8 cellular contexts compared by ENCODE assay signal in the genomic region with DNA sequence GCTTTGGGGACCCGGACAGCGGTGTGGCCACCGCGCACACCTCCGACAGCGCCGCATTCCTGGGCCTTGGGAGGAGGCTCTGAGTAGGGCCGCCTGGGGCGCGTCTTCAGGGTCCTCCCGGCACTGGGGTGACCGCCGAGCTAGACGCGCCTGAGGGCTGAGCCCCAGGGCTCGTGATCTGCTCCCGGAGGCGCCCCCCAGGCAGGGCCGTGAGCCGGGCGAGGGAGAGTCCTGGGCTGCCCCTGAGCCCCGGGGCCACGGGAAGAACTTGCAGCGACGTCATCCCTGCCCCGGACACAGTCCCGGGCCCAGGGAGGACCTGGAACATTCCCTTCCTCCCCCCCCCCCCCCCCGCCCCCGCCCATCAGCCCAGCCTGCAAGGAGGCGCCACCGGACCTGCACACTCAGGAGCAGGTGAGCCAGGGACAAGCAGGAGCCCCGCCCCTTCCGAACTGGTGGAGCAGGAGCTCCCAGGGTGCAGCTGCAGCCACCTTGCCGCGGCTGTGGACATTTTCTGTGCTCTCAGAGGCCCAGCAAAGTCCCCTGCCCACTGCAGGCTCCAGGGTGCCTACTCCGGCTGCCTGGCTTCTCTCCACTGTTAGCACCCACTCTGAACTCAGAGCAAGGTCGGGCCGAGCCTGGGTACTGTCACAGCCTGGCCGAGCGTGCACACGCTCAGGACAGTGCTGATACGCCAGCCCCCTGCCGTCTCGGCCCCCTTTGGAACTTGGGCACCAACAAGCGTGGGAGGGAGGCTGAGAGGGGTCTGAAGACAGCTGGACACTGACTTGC.
DNase-seq lines count a peak whose midpoint lies in the region; ATAC-seq and TF ChIP-seq lines count a peak whose summit lies in the region.

No MANE protein-coding gene starts in this region.

- H3K27ac Mint-ChIP-seq in memory B cell: no peak overlapping the region

- peaks cover 0 to 32% (median 17%) of the 10 kb centered on the region in 5 donors for H3K36me3 ChIP-seq in subcutaneous abdominal adipose tissue (ENCODE audit: control insufficient read depth in 5 of 5, insufficient read depth in 5 of 5, low read length in 5 of 5)

- peak; percentile 16 for ATAC-seq in memory B cell (ENCODE audit: low read depth)
- ATAC-seq in GM21390 (IDR thresholded peaks at IDR 0.05; ENCODE audit: unreplicated experiment): no peak

- peak; percentile 38 for DNase-seq in GM13976 (ENCODE audit: low spot score)
- DNase-seq in SW 1271 (lab: John Stamatoyannopoulos, UW): peak; percentile 23 to 62
- DNase-seq in epithelial cell of esophagus (ENCODE audit: low read depth): peak; percentile 86
- no peak for DNase-seq in memory B cell (ENCODE audit: low spot score in 2 of 2)
- no peak for DNase-seq in NCI-H1092 treated with DMSO at 0.1 percent for 48 hours (lab: John Stamatoyannopoulos, UW)

- H3K4me3 Mint-ChIP-seq in memory B cell: peak overlapping the region; percentile 87

- H3K4me1 Mint-ChIP-seq in memory B cell: peaks cover 6% of the 10 kb centered on the region

- H3K9me3 Mint-ChIP-seq in memory B cell: no peaks in the 10 kb centered on the region

- H3K4me3 ChIP-seq in epithelial cell of esophagus (ENCODE audit: low read length) (peak overlapping the region; percentile 57), subcutaneous abdominal adipose tissue (ENCODE audit: low read depth in 1 of 5, low read length in 5 of 5) (peak overlapping the region; percentile 63 to 92 (median 83))

- in situ Hi-C loops in GM13976 (cut with MboI; ENCODE audit: low sequenced_read_pairs, unreplicated experiment): no loop called here

- H3K27me3 Mint-ChIP-seq in memory B cell: peaks cover 8% of the 10 kb centered on the region

- no peaks in the 10 kb centered on the region for H3K27me3 ChIP-seq in subcutaneous abdominal adipose tissue (ENCODE audit: control insufficient read depth in 5 of 5, insufficient read depth in 4 of 5, low read length in 5 of 5)

- H3K4me1 ChIP-seq in subcutaneous abdominal adipose tissue (ENCODE audit: control insufficient read depth in 5 of 5, insufficient read depth in 5 of 5, low read length in 5 of 5): peaks cover 0 to 21% (median 15%) of the 10 kb centered on the region in 5 donors

- H3K36me3 Mint-ChIP-seq in memory B cell: no peaks in the 10 kb centered on the region

- no peak for TF ChIP-seq CTCF in 22Rv1 (IDR thresholded peaks at IDR 0.05)
- no peak for TF ChIP-seq CTCF in GM13976 (IDR thresholded peaks at IDR 0.05; ENCODE audit: borderline replicate concordance, control extremely low read depth, extremely low read depth, insufficient read depth, missing control alignments)
- no peak for TF ChIP-seq CTCF in epithelial cell of esophagus (IDR thresholded peaks at IDR 0.05; ENCODE audit: insufficient read depth, low read depth, low read length, missing control alignments)

- H3K9ac ChIP-seq in subcutaneous abdominal adipose tissue (ENCODE audit: low read length in 5 of 5): peak overlapping the region in 4 of 5 donors; percentile 91 to 97 (median 92)

- H3K9me3 ChIP-seq in subcutaneous abdominal adipose tissue (ENCODE audit: control insufficient read depth in 5 of 5, low read length in 5 of 5): no peaks in the 10 kb centered on the region

- H3K27ac ChIP-seq in 22Rv1 (peak overlapping the region; percentile 98), subcutaneous abdominal adipose tissue (ENCODE audit: low read depth, low read length) (peak overlapping the region; percentile 86)

Comparison
In these comparisons a context has a peak if more than half of its experiments do, and no peak if none do; other contexts are left out.
1. DNase-seq: peak in GM13976 (single experiment), SW 1271 (2 of 2) and epithelial cell of esophagus (single experiment); none in memory B cell (0 of 2) and NCI-H1092 treated with DMSO at 0.1 percent for 48 hours (single experiment).